In the genomic region with DNA sequence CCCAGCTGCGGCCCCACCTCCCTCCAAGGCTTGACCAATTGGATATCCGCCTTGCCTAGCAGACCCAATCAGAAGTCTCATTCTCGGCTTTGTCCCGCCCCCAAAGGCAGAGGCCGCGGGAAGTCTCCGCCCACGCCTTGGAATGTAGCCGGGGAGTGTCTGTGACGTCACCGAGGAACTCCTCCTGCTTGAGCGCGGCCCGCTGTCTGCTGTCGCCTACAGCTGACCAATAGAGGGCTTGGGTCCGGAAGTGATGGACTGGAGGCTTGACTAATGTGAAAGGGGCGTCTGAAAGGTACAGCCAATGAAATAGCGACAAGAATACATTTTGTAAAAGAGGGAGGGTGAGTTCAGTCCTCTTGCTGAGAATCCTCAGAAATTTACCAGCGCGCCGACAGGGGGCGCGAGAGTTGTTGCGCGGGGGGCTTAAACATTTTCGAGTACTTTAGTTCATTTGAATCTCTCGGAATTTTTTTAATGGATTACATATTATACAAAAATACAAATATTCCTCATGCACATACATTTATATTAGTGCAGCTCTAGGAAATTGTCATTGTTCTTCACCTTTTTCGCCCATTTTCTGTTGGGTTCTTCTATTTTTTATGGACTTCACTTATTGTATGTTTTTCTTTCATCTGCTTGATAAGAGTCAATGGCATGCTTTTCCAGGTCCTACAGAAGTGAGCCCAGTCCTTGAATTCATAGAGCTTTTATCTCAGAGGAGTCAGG, we compare ENCODE assay signal across 1 cellular context.
TF ChIP-seq lines count a peak whose summit lies in the region.

No MANE protein-coding gene starts in this region.

TF ChIP-seq in A549, 52 proteins besides CTCF, POLR2A, EP300 and RAD21 (continued from another document):
- TF ChIP-seq JUN (IDR thresholded peaks at IDR 0.05) (peak in 1 of 2 experiments; percentile 2; a peak in 1 of 5 replicates), HOXB13 (CRISPR knock-in tag; IDR thresholded peaks at IDR 0.05; ENCODE audit: low read depth) (no peak), MAX (IDR thresholded peaks at IDR 0.05) (0 out of 2 replicates have a peak, but pooled peaks have one; percentile 0), RCOR1 (IDR thresholded peaks at IDR 0.05; ENCODE audit: low read depth, low read length) (no peak), FOSB (CRISPR knock-in tag; IDR thresholded peaks at IDR 0.05) (no peak), HEYL (CRISPR knock-in tag; IDR thresholded peaks at IDR 0.05) (no peak), CEBPB (IDR thresholded peaks at IDR 0.05) (no peak), TP53 (CRISPR knock-in tag; IDR thresholded peaks at IDR 0.05) (no peak), FOSL2 (IDR thresholded peaks at IDR 0.05) (no peak), FOSL2 (CRISPR knock-in tag; IDR thresholded peaks at IDR 0.05) (peak; percentile 68; the same call in 1 of the 2 replicates), RFX5 (IDR thresholded peaks at IDR 0.05) (peak; percentile 81; the same call in 1 of the 2 replicates), JUNB (IDR thresholded peaks at IDR 0.05) (no peak), ZFP36 (IDR thresholded peaks at IDR 0.05; ENCODE audit: borderline replicate concordance, partially characterized antibody) (no peak)
